ENCODE assay signal across 13 cellular contexts in the genomic region with DNA sequence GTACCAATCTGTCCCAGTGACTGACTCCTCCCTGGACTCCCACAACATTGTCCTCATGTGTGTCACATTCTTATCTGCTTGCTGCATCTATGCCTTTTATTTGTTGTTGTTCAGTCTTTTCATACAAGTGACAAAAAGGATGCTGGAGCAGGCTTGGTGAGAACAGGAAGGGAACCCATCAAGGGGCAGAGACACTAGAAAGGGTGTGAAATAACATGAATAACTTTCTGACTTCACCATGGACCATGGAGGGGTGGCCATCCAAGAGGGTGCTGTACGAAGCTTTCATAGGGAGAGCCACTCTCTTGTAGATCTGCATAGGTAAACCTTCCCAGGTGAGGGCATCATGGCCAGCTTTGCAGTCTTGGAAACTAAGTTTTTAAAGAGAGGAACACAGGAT. TPM values are rescaled to one million over a fixed set of nuclear protein-coding genes. Genes with fewer than 3 reads are reported as not detected.
"Had no signal": no experiment of that assay in that cellular context is flagged by ENCODE, and none has a peak within 500 bp of the region (broad histone marks: within the 10 kb centered on the region; RNA-seq: fewer than 3 reads in every experiment).

No MANE protein-coding gene starts in this region.

- H3K4me1 ChIP-seq: right atrium auricular region, vagina had no signal

- DNase-seq: activated B cell treated with CpG ODN at 0.5 μM for 24 hours; activated CD4-positive, alpha-beta T cell treated with anti-CD3 and anti-CD28 coated beads, Interleukin-2, amount 50 U/mL, for 1 hour; effector memory CD4-positive, alpha-beta T cell; hippocampal formation; kidney glomerular epithelial cell; midbrain; posterior cingulate gyrus had no signal

- H3K27ac Mint-ChIP-seq: activated B cell treated with CpG ODN at 0.5 μM for 24 hours; activated T-helper 2 cell treated with anti-CD3 and anti-CD28 coated beads, Interferon-gamma antibody, Interleukin-2, Interleukin-4, amounts not matched to agents 10 μg/mL and 5 μg/mL and 100 μg/mL, durations not matched to agents 14 hours and 24 hours and 36 hours had no signal

- H3K36me3 ChIP-seq: right atrium auricular region, tibial nerve, vagina had no signal

- H3K4me3 ChIP-seq: right atrium auricular region, SK-N-MC, skin epidermis, tibial nerve, vagina had no signal

- H3K4me3 Mint-ChIP-seq: activated B cell treated with CpG ODN at 0.5 μM for 24 hours had no signal

- H3K27ac ChIP-seq: right atrium auricular region, SK-N-MC, tibial nerve, vagina had no signal

- H3K4me1 Mint-ChIP-seq: activated B cell treated with CpG ODN at 0.5 μM for 24 hours had no signal

- H3K9me3 ChIP-seq: vagina had no signal

- H3K27me3 ChIP-seq: right atrium auricular region, tibial nerve, vagina had no signal

RNA-seq across cellular contexts. Expression of a gene that starts 14.5 kb away (rescaled TPM):
- total RNA-seq: activated B cell treated with CpG ODN at 0.5 μM for 24 hours had no signal

RNA-seq across cellular contexts. Expression of a gene that starts 49.7 kb away (rescaled TPM):
- total RNA-seq: activated B cell treated with CpG ODN at 0.5 μM for 24 hours had no signal
